ENCODE assay signal across 23 cellular contexts in genomic region chrX:65877953-65878352, GRCh38.
DNase-seq lines count a peak whose midpoint lies in the region; ATAC-seq, FAIRE-seq and TF ChIP-seq lines count a peak whose summit lies in the region.
"Had no signal": no experiment of that assay in that cellular context is flagged by ENCODE, and none has a peak within 500 bp of the region (broad histone marks: within the 10 kb centered on the region; RNA-seq: fewer than 3 reads in every experiment).

No MANE protein-coding gene starts in this region.

- no peaks in the 10 kb centered on the region for H3K9me3 Mint-ChIP-seq in activated naive CD8-positive, alpha-beta T cell treated with anti-CD3 and anti-CD28 coated beads, Interleukin-2, amount 50 U/mL, for 24 hours
- H3K9me3 Mint-ChIP-seq: HFFc6 had no signal

- DNase-seq in A549 (ENCODE audit: low read depth in 1 of 2, low spot score in 1 of 2) (no peak), GM18507 (ENCODE audit: extremely low spot score, insufficient read length, low read depth) (no peak), D721Med (ENCODE audit: insufficient read length, low spot score) (no peak), RWPE1 (ENCODE audit: low spot score) (no peak)
- DNase-seq in activated naive CD8-positive, alpha-beta T cell treated with anti-CD3 and anti-CD28 coated beads, Interleukin-2, amount 50 U/mL, for 24 hours: no peak
- no peak for DNase-seq in stimulated activated naive CD8-positive, alpha-beta T cell treated with anti-CD3 and anti-CD28 coated beads, Interleukin-15, Interleukin-2, amounts not matched to agents 100 U/mL and 50 U/mL, for 24 hours
- DNase-seq in stimulated activated CD4-positive, alpha-beta T cell treated with anti-CD3 and anti-CD28 coated beads, Interleukin-4, amount 100 ng/mL, for 4 hours: no peak
- DNase-seq: Caco-2; CD4-positive, CD25-positive, alpha-beta regulatory T cell; CD8-positive, alpha-beta T cell; DMS 273 treated with DMSO at 0.1 percent for 48 hours; DMS79; EL; GDM1; GOT3; HFFc6 had no signal

- ATAC-seq in A549 (no peak), GM21447 (IDR thresholded peaks at IDR 0.05; ENCODE audit: unreplicated experiment) (no peak)
- peak; percentile 63 for ATAC-seq in activated naive CD8-positive, alpha-beta T cell treated with anti-CD3 and anti-CD28 coated beads, Interleukin-2, amount 50 U/mL, for 24 hours
- ATAC-seq in stimulated activated naive CD8-positive, alpha-beta T cell treated with anti-CD3 and anti-CD28 coated beads, Interleukin-15, Interleukin-2, amounts not matched to agents 100 U/mL and 50 U/mL, for 24 hours: peak; percentile 66
- ATAC-seq: CD8-positive, alpha-beta T cell; GM12878 had no signal

- no peaks in the 10 kb centered on the region for H3K36me3 Mint-ChIP-seq in activated naive CD8-positive, alpha-beta T cell treated with anti-CD3 and anti-CD28 coated beads, Interleukin-2, amount 50 U/mL, for 24 hours (ENCODE audit: low read depth)
- H3K36me3 Mint-ChIP-seq: CD8-positive, alpha-beta T cell had no signal

- no peaks in the 10 kb centered on the region for H3K9me3 ChIP-seq in A549
- H3K9me3 ChIP-seq: Caco-2, HAP-1 had no signal

- H3K27me3 Mint-ChIP-seq in activated naive CD8-positive, alpha-beta T cell treated with anti-CD3 and anti-CD28 coated beads, Interleukin-2, amount 50 U/mL, for 24 hours: no peaks in the 10 kb centered on the region
- H3K27me3 Mint-ChIP-seq: B cell; CD4-positive, CD25-positive, alpha-beta regulatory T cell had no signal

- no peak overlapping the region for H3K27ac Mint-ChIP-seq in activated naive CD8-positive, alpha-beta T cell treated with anti-CD3 and anti-CD28 coated beads, Interleukin-2, amount 50 U/mL, for 24 hours
- H3K27ac Mint-ChIP-seq: B cell; CD4-positive, CD25-positive, alpha-beta regulatory T cell; CD8-positive, alpha-beta T cell; HFFc6 had no signal

- POLR2A ChIA-PET in A549 (lab: Yijun Ruan, JAX): no interaction called here
- POLR2A ChIA-PET in RWPE1 (lab: Yijun Ruan, JAX; ENCODE audit: low non-redundant PET): no interaction called here

- H3K4me3 ChIP-seq in A549: no peak overlapping the region
- H3K4me3 ChIP-seq: BLaER1, GM12878, HAP-1 had no signal

- TF ChIP-seq POLR2A in A549 (IDR thresholded peaks at IDR 0.05; ENCODE audit: low read length): no peak

- no peaks in the 10 kb centered on the region for H3K4me1 ChIP-seq in A549
- H3K4me1 ChIP-seq: BLaER1, Caco-2, HAP-1 had no signal

- no peak for TF ChIP-seq RAD21 in A549 (conservative IDR thresholded peaks at IDR 0.05 in 1 of 2, IDR thresholded peaks at IDR 0.05 in 1 of 2)

- FAIRE-seq in A549 (lab: Jason Lieb, UNC) (peak; percentile 13), GM18507 (lab: Jason Lieb, UNC) (peak; percentile 15), D721Med (lab: Jason Lieb, UNC) (no peak)
- FAIRE-seq: GM12878, H54 had no signal

- peaks cover 18% of the 10 kb centered on the region for H3K4me1 Mint-ChIP-seq in activated naive CD8-positive, alpha-beta T cell treated with anti-CD3 and anti-CD28 coated beads, Interleukin-2, amount 50 U/mL, for 24 hours

- TF ChIP-seq EP300 in A549 (IDR thresholded peaks at IDR 0.05): no peak

- 38% methylated on average over 3 of the region's 3 CpGs for WGBS in A549 (ENCODE audit: missing lambda C conversion rate)

- H3K4me2 ChIP-seq in A549: no peak overlapping the region
- H3K4me2 ChIP-seq: BLaER1 had no signal

- CTCF ChIA-PET in A549 (lab: Yijun Ruan, JAX) (no interaction called here), RWPE1 (lab: Yijun Ruan, JAX) (no interaction called here)

- TF ChIP-seq CTCF in A549 (IDR thresholded peaks at IDR 0.05) (no peak), D721Med (IDR thresholded peaks at IDR 0.05; ENCODE audit: insufficient read depth, missing control alignments) (no peak), RWPE1 (conservative IDR thresholded peaks at IDR 0.05; ENCODE audit: low read depth) (no peak)

- H3K27ac ChIP-seq in A549 (no peak overlapping the region), RWPE1 (no peak overlapping the region)
- H3K27ac ChIP-seq: BLaER1, C4-2B had no signal

- H3K4me3 Mint-ChIP-seq in activated naive CD8-positive, alpha-beta T cell treated with anti-CD3 and anti-CD28 coated beads, Interleukin-2, amount 50 U/mL, for 24 hours: no peak overlapping the region
- H3K4me3 Mint-ChIP-seq: B cell; CD4-positive, CD25-positive, alpha-beta regulatory T cell; CD8-positive, alpha-beta T cell; HFFc6 had no signal

TF ChIP-seq in A549, 52 proteins besides CTCF, POLR2A, EP300 and RAD21:
- TF ChIP-seq, protein P1, sequence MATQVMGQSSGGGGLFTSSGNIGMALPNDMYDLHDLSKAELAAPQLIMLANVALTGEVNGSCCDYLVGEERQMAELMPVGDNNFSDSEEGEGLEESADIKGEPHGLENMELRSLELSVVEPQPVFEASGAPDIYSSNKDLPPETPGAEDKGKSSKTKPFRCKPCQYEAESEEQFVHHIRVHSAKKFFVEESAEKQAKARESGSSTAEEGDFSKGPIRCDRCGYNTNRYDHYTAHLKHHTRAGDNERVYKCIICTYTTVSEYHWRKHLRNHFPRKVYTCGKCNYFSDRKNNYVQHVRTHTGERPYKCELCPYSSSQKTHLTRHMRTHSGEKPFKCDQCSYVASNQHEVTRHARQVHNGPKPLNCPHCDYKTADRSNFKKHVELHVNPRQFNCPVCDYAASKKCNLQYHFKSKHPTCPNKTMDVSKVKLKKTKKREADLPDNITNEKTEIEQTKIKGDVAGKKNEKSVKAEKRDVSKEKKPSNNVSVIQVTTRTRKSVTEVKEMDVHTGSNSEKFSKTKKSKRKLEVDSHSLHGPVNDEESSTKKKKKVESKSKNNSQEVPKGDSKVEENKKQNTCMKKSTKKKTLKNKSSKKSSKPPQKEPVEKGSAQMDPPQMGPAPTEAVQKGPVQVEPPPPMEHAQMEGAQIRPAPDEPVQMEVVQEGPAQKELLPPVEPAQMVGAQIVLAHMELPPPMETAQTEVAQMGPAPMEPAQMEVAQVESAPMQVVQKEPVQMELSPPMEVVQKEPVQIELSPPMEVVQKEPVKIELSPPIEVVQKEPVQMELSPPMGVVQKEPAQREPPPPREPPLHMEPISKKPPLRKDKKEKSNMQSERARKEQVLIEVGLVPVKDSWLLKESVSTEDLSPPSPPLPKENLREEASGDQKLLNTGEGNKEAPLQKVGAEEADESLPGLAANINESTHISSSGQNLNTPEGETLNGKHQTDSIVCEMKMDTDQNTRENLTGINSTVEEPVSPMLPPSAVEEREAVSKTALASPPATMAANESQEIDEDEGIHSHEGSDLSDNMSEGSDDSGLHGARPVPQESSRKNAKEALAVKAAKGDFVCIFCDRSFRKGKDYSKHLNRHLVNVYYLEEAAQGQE (IDR thresholded peaks at IDR 0.05): no peak
- TF ChIP-seq EHMT2 (IDR thresholded peaks at IDR 0.05; ENCODE audit: low read depth) (no peak), CEBPB (IDR thresholded peaks at IDR 0.05) (no peak), POLR2AphosphoS2 (conservative IDR thresholded peaks at IDR 0.05; ENCODE audit: low read length) (no peak), HOXB5 (CRISPR knock-in tag; IDR thresholded peaks at IDR 0.05) (no peak), JUN (IDR thresholded peaks at IDR 0.05) (no peak), SMC3 (IDR thresholded peaks at IDR 0.05) (no peak), ZNF302 (CRISPR knock-in tag; IDR thresholded peaks at IDR 0.05) (no peak), HOXB13 (CRISPR knock-in tag; IDR thresholded peaks at IDR 0.05; ENCODE audit: low read depth) (no peak), RCOR1 (IDR thresholded peaks at IDR 0.05; ENCODE audit: low read depth, low read length) (no peak), GATA3 (IDR thresholded peaks at IDR 0.05; ENCODE audit: borderline replicate concordance) (no peak), CBX8 (IDR thresholded peaks at IDR 0.05) (no peak), RFX5 (IDR thresholded peaks at IDR 0.05) (no peak), MAZ (IDR thresholded peaks at IDR 0.05; ENCODE audit: borderline replicate concordance, low read depth, low read length) (no peak)
TF ChIP-seq in A549: peak in this region for 0.

Comparison
In these comparisons a context has a peak if more than half of its experiments do, and no peak if none do; other contexts are left out.
1. ATAC-seq: peak in activated naive CD8-positive, alpha-beta T cell treated with anti-CD3 and anti-CD28 coated beads, Interleukin-2, amount 50 U/mL, for 24 hours (single experiment) and stimulated activated naive CD8-positive, alpha-beta T cell treated with anti-CD3 and anti-CD28 coated beads, Interleukin-15, Interleukin-2, amounts not matched to agents 100 U/mL and 50 U/mL, for 24 hours (single experiment); none in A549 (0 of 2) and GM21447 (single experiment).